In the genomic region with DNA sequence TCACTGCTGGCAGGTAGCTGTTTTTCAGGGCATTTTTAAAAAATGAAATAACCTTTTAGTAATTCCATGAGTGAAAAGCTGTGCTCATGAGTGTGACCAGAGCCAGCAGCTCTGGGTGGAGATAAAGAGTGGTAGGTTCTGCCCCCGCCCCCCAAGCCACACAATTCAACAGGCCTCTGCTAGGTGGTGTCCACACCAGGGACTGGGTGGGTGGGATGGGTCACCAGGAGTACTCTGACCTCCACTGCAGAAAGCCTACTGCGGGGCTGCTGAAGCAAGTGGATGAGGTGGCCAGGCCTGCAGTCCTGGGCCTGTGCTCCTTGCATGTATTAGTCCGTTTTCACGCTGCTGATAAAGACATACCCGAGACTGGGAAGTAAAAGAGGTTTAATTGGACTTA, we compare ENCODE assay signal across 16 cellular contexts. TPM values are rescaled to one million over a fixed set of nuclear protein-coding genes. Genes with fewer than 3 reads are reported as not detected.
DNase-seq lines count a peak whose midpoint lies in the region; ATAC-seq and TF ChIP-seq lines count a peak whose summit lies in the region.
"Had no signal": no experiment of that assay in that cellular context is flagged by ENCODE, and none has a peak within 500 bp of the region (broad histone marks: within the 10 kb centered on the region; RNA-seq: fewer than 3 reads in every experiment).

No MANE protein-coding gene starts in this region.

- no peak overlapping the region for H3K9ac ChIP-seq in endodermal cell (ENCODE audit: extremely low read depth, low read length, poor library complexity, severe bottlenecking)

- ATAC-seq in Right ventricle myocardium inferior: no peak
- ATAC-seq: GM23338 had no signal

- no peaks in the 10 kb centered on the region for H3K9me3 ChIP-seq in right atrium auricular region
- H3K9me3 ChIP-seq in endodermal cell (ENCODE audit: control insufficient read depth, low read length): no peaks in the 10 kb centered on the region
- H3K9me3 ChIP-seq in sigmoid colon: no peaks in the 10 kb centered on the region
- H3K9me3 ChIP-seq: BE2C had no signal

- no peaks in the 10 kb centered on the region for H3K27me3 ChIP-seq in right atrium auricular region
- no peaks in the 10 kb centered on the region for H3K27me3 ChIP-seq in endodermal cell (ENCODE audit: control insufficient read depth, insufficient read depth, low read length, poor library complexity, severe bottlenecking)
- H3K27me3 ChIP-seq in sigmoid colon: no peaks in the 10 kb centered on the region
- H3K27me3 ChIP-seq: BE2C had no signal

- H3K4me1 ChIP-seq in right atrium auricular region (no peaks in the 10 kb centered on the region), endodermal cell (ENCODE audit: control insufficient read depth, insufficient read depth, low read length) (no peaks in the 10 kb centered on the region), sigmoid colon (no peaks in the 10 kb centered on the region)
- H3K4me1 ChIP-seq: BE2C had no signal

- DNase-seq in right atrium auricular region (ENCODE audit: low spot score): peak; percentile 23
- DNase-seq in Right ventricle myocardium inferior (ENCODE audit: missing footprints): no peak
- no peak for DNase-seq in endodermal cell
- peak; percentile 40 for DNase-seq in sigmoid colon
- no peak for DNase-seq in NCI-H774 (lab: John Stamatoyannopoulos, UW)
- DNase-seq in A172 (ENCODE audit: low spot score): no peak
- no peak for DNase-seq in occipital lobe (lab: John Stamatoyannopoulos, UW)
- DNase-seq: 8988T; BE2C; C1 segment of cervical spinal cord; CD4-positive, CD25-positive, alpha-beta regulatory T cell; DMS153; DMS79; GDM1; IMR-90 had no signal

- no peaks in the 10 kb centered on the region for H3K36me3 Mint-ChIP-seq in endodermal cell (ENCODE audit: low read depth)
- H3K36me3 Mint-ChIP-seq: CD4-positive, CD25-positive, alpha-beta regulatory T cell had no signal

- no peaks in the 10 kb centered on the region for H3K36me3 ChIP-seq in right atrium auricular region
- H3K36me3 ChIP-seq in endodermal cell (ENCODE audit: control insufficient read depth, insufficient read depth, low read length): no peaks in the 10 kb centered on the region
- no peaks in the 10 kb centered on the region for H3K36me3 ChIP-seq in sigmoid colon
- H3K36me3 ChIP-seq: BE2C had no signal

- no peak for TF ChIP-seq POLR2A in sigmoid colon (IDR thresholded peaks at IDR 0.05)

- H3K9me3 Mint-ChIP-seq in endodermal cell: peaks cover 2% of the 10 kb centered on the region

- TF ChIP-seq EP300 in sigmoid colon (IDR thresholded peaks at IDR 0.05): no peak

- intact Hi-C loops in Right ventricle myocardium inferior (cut with DNase I) (no loop called here), sigmoid colon (cut with DNase I) (no loop called here)

- H3K27ac ChIP-seq in right atrium auricular region: no peak overlapping the region
- no peak overlapping the region for H3K27ac ChIP-seq in endodermal cell (ENCODE audit: low read depth, low read length)
- H3K27ac ChIP-seq in sigmoid colon: no peak overlapping the region

- H3K4me1 Mint-ChIP-seq in endodermal cell: no peaks in the 10 kb centered on the region
- H3K4me1 Mint-ChIP-seq: CD4-positive, CD25-positive, alpha-beta regulatory T cell had no signal

- peaks cover 9% of the 10 kb centered on the region for H3K27me3 Mint-ChIP-seq in endodermal cell (ENCODE audit: insufficient read depth)

- WGBS in endodermal cell (ENCODE audit: insufficient coverage in 1 of 2, insufficient read length in 1 of 2), 2 experiments: 96 to 100% methylated on average over 1 to 4 of the region's 5 CpGs
- WGBS in sigmoid colon, 2 donors: 90 to 92% methylated on average over 5 of the region's 5 CpGs

- peak overlapping the region; percentile 55 for H3K27ac Mint-ChIP-seq in endodermal cell
- H3K27ac Mint-ChIP-seq: CD4-positive, CD25-positive, alpha-beta regulatory T cell; GM23338 had no signal

- TF ChIP-seq CTCF in right atrium auricular region (IDR thresholded peaks at IDR 0.05) (no peak), endodermal cell (conservative IDR thresholded peaks at IDR 0.05) (no peak), sigmoid colon (IDR thresholded peaks at IDR 0.05) (no peak)

- no peak overlapping the region for H3K4me3 ChIP-seq in right atrium auricular region
- H3K4me3 ChIP-seq in endodermal cell (ENCODE audit: low read length): no peak overlapping the region
- H3K4me3 ChIP-seq in sigmoid colon: no peak overlapping the region
- H3K4me3 ChIP-seq: GM23338 had no signal

- H3K4me3 Mint-ChIP-seq in endodermal cell: no peak overlapping the region
- H3K4me3 Mint-ChIP-seq: CD4-positive, CD25-positive, alpha-beta regulatory T cell; GM23338 had no signal

RNA-seq across cellular contexts. Expression of gene PARD6G, which starts 15.3 kb away (rescaled TPM):
- total RNA-seq in right atrium auricular region (1 to 10 TPM; 1.9 to 2.8 TPM), Right ventricle myocardium inferior (2.1 TPM), endodermal cell (10 to 100 TPM; 15.4 to 17.3 TPM), sigmoid colon (10 to 100 TPM in 1 of 4 donors, 1 to 10 TPM in 3; 6.2 to 13.0 (median 9.6) TPM), occipital lobe (9.5 TPM)
- 24.1 TPM for polyA plus RNA-seq in endodermal cell (2013, experiment 1 of 2)
- 25.0 TPM for polyA plus RNA-seq in endodermal cell (2013, experiment 2 of 2)
- 1 to 10 TPM in 2 of 3 donors, not detected in 1; 1.2 to 1.8 TPM for polyA plus RNA-seq in sigmoid colon
- 4.8 and 8.8 TPM in 2 replicates for total RNA-seq in A172 (2014; rRNA removed; shearing (Covaris generic))

Comparison
In these comparisons a context has a peak if more than half of its experiments do, and no peak if none do; other contexts are left out.
1. DNase-seq: peak in right atrium auricular region (single experiment) and sigmoid colon (single experiment); none in Right ventricle myocardium inferior (single experiment), endodermal cell (single experiment), NCI-H774 (single experiment), A172 (single experiment) and occipital lobe (single experiment).